1 cellular context compared by ENCODE assay signal in the genomic region with DNA sequence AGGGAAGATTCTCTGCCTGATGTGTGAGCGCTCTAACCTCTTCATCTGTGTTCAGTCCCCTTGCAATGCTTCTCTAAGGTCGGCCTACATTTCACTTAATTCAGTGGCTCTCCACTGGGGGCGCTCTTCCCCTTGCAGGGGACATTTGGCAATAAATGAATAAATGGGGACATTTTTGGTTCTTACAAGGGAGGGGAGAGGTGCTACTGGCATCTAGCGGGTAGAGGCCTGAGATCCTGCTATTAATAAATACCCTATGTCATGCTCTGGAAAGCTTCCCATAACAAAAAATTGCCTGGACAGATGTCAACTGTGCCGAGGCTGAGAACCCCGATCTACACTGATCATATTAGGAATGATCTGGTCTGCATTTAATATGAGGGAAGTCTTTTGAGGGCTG.
TF ChIP-seq lines count a peak whose summit lies in the region.

No MANE protein-coding gene starts in this region.

TF ChIP-seq in HepG2, 621 proteins besides CTCF, POLR2A, EP300 and RAD21 (continued from another document):
- TF ChIP-seq CEBPB (IDR thresholded peaks at IDR 0.05; ENCODE audit: borderline replicate concordance, low read depth, low read length) (0 out of 2 replicates have a peak, but pooled peaks have one; percentile 15), STAG1 (CRISPR knock-in tag; IDR thresholded peaks at IDR 0.05) (peak; percentile 73), HOXA7 (CRISPR knock-in tag; IDR thresholded peaks at IDR 0.05) (no peak), NFYB (CRISPR knock-in tag; IDR thresholded peaks at IDR 0.05) (no peak), SMC3 (IDR thresholded peaks at IDR 0.05; ENCODE audit: low read length) (peak; percentile 52), XRCC5 (optimal IDR thresholded peaks at IDR 0.05; ENCODE audit: low read length) (peak; percentile 86), KDM4B (CRISPR knock-in tag; IDR thresholded peaks at IDR 0.05) (no peak)
- TF ChIP-seq, protein P1, sequence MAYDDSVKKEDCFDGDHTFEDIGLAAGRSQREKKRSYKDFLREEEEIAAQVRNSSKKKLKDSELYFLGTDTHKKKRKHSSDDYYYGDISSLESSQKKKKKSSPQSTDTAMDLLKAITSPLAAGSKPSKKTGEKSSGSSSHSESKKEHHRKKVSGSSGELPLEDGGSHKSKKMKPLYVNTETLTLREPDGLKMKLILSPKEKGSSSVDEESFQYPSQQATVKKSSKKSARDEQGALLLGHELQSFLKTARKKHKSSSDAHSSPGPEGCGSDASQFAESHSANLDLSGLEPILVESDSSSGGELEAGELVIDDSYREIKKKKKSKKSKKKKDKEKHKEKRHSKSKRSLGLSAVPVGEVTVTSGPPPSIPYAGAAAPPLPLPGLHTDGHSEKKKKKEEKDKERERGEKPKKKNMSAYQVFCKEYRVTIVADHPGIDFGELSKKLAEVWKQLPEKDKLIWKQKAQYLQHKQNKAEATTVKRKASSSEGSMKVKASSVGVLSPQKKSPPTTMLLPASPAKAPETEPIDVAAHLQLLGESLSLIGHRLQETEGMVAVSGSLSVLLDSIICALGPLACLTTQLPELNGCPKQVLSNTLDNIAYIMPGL (CRISPR knock-in tag; IDR thresholded peaks at IDR 0.05; ENCODE audit: borderline replicate concordance in 1 of 2, low read depth in 1 of 2), result 0 out of 4 replicates have a peak, but pooled peaks of 1 of the 2 experiments have one; percentile 23
- TF ChIP-seq, protein P2, sequence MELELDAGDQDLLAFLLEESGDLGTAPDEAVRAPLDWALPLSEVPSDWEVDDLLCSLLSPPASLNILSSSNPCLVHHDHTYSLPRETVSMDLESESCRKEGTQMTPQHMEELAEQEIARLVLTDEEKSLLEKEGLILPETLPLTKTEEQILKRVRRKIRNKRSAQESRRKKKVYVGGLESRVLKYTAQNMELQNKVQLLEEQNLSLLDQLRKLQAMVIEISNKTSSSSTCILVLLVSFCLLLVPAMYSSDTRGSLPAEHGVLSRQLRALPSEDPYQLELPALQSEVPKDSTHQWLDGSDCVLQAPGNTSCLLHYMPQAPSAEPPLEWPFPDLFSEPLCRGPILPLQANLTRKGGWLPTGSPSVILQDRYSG (CRISPR knock-in tag; IDR thresholded peaks at IDR 0.05), result no peak
